8 cellular contexts compared by ENCODE assay signal in genomic region chr2:667332-668000, GRCh38. TPM values are rescaled to one million over a fixed set of nuclear protein-coding genes. Genes with fewer than 3 reads are reported as not detected.
DNase-seq lines count a peak whose midpoint lies in the region; ATAC-seq and TF ChIP-seq lines count a peak whose summit lies in the region.

No MANE protein-coding gene starts in this region.

- H3K9me3 ChIP-seq in OCI-LY7 (ENCODE audit: low read length) (peaks cover 12% of the 10 kb centered on the region; the same call in 1 of the 2 replicates), parathyroid adenoma (ENCODE audit: control insufficient read depth, low read length) (no peaks in the 10 kb centered on the region)

- POLR2A ChIA-PET in OCI-LY7 (lab: Charles Lee) = no interaction called here

- no peaks in the 10 kb centered on the region for H3K9me2 ChIP-seq in OCI-LY7 (ENCODE audit: insufficient read depth, low read length)

- H3K4me2 ChIP-seq in OCI-LY7 (ENCODE audit: low read length) (no peak overlapping the region), parathyroid adenoma (ENCODE audit: low read length) (no peak overlapping the region)

- H3K27ac ChIP-seq in OCI-LY7 (ENCODE audit: low read depth, low read length, poor library complexity, severe bottlenecking) (no peak overlapping the region), parathyroid adenoma (no peak overlapping the region)

- H2AFZ ChIP-seq in OCI-LY7 (ENCODE audit: low read length) (no peak overlapping the region), parathyroid adenoma (no peak overlapping the region)

- CTCF ChIA-PET in OCI-LY7 (lab: Charles Lee; ENCODE audit: unreplicated experiment) = no interaction called here

- peaks cover 90% of the 10 kb centered on the region for H3K36me3 ChIP-seq in OCI-LY7 (ENCODE audit: insufficient read depth, low read length)
- no peaks in the 10 kb centered on the region for H3K36me3 ChIP-seq in parathyroid adenoma (ENCODE audit: control insufficient read depth, insufficient read depth, low read length)

- ATAC-seq in GM18907 (IDR thresholded peaks at IDR 0.05; ENCODE audit: unreplicated experiment) (peak; percentile 42), GM19351 (IDR thresholded peaks at IDR 0.05; ENCODE audit: unreplicated experiment) (no peak)

- TF ChIP-seq CTCF in AG09319 (IDR thresholded peaks at IDR 0.05; ENCODE audit: low read depth, low read length) (peak; percentile 74), OCI-LY7 (conservative IDR thresholded peaks at IDR 0.05; ENCODE audit: low read length) (peak; percentile 65), epithelial cell of esophagus (IDR thresholded peaks at IDR 0.05; ENCODE audit: insufficient read depth, low read depth, low read length, missing control alignments) (peak; percentile 70), parathyroid adenoma (IDR thresholded peaks at IDR 0.05) (peak; percentile 30)

- peaks cover under 1% of the 10 kb centered on the region; the same call in 1 of the 2 replicates for H3K79me2 ChIP-seq in OCI-LY7 (ENCODE audit: insufficient read depth, low read depth, low read length)
- peaks cover 4% of the 10 kb centered on the region for H3K79me2 ChIP-seq in parathyroid adenoma

- intact Hi-C loops in OCI-LY7 (cut with micrococcal nuclease; ENCODE audit: unreplicated experiment) = no loop called here

- H3K4me3 ChIP-seq in OCI-LY7 (ENCODE audit: low read depth, low read length, poor library complexity, severe bottlenecking) = no peak overlapping the region
- H3K4me3 ChIP-seq in epithelial cell of esophagus (ENCODE audit: low read length) = no peak overlapping the region
- no peak overlapping the region for H3K4me3 ChIP-seq in parathyroid adenoma (ENCODE audit: low read depth, low read length)

- 0 out of 2 replicates have a peak, but pooled peaks cover under 1% of the 10 kb centered on the region for H4K20me1 ChIP-seq in OCI-LY7 (ENCODE audit: insufficient read depth, low read length)

- H3K27me3 ChIP-seq in parathyroid adenoma (ENCODE audit: control insufficient read depth, insufficient read depth, low read length) = no peaks in the 10 kb centered on the region

- H3K4me1 ChIP-seq in OCI-LY7 (ENCODE audit: insufficient read depth, low read length, poor library complexity, severe bottlenecking) (peaks cover 1% of the 10 kb centered on the region), parathyroid adenoma (no peaks in the 10 kb centered on the region)

- BruUV-seq in OCI-LY7 (replicated peaks; lab: Mats Ljungman, UMichigan) = no TSS peak

- no peak overlapping the region for H3K9ac ChIP-seq in parathyroid adenoma

- no peak for DNase-seq in AG09319 (ENCODE audit: extremely low read depth, low read depth)
- peak; percentile 27 for DNase-seq in OCI-LY7 (ENCODE audit: low spot score)
- peak; percentile 79 for DNase-seq in epithelial cell of esophagus (ENCODE audit: low read depth)
- no peak for DNase-seq in activated gamma-delta T cell (lab: John Stamatoyannopoulos, UW)
- no peak for DNase-seq in NCI-H345 (lab: John Stamatoyannopoulos, UW)

RNA-seq across cellular contexts. Expression of gene TMEM18, which starts 9.7 kb away (rescaled TPM):
- 18.2 and 21.3 TPM in 2 replicates for total RNA-seq in OCI-LY7 (2014; rRNA removed; shearing (Covaris generic))
- total RNA-seq in OCI-LY7 (2022) = 31.1 and 37.4 TPM in 2 replicates

Comparison
In these comparisons a context has a peak if more than half of its experiments do, and no peak if none do; other contexts are left out.
1. DNase-seq: peak in OCI-LY7 (single experiment) and epithelial cell of esophagus (single experiment); none in AG09319 (single experiment), activated gamma-delta T cell (single experiment) and NCI-H345 (single experiment).
2. Peak in every context shown above with its lines, with median percentiles within 50 percentile points of each other: CTCF ChIP-seq.